ENCODE assay signal across 11 cellular contexts in genomic region chr6:26598267-26598666, GRCh38. TPM values are rescaled to one million over a fixed set of nuclear protein-coding genes. Genes with fewer than 3 reads are reported as not detected.
A peak's percentile ranks its signal among the peaks of the same experiment; 100 is the strongest.
DNase-seq lines count a peak whose midpoint lies in the region; ATAC-seq and TF ChIP-seq lines count a peak whose summit lies in the region.
"Had no signal": no experiment of that assay in that cellular context is flagged by ENCODE, and none has a peak within 500 bp of the region (broad histone marks: within the 10 kb centered on the region; RNA-seq: fewer than 3 reads in every experiment).

No MANE protein-coding gene starts in this region.

- no peak overlapping the region for H2AFZ ChIP-seq in Karpas-422 (ENCODE audit: low read length)

- DNase-seq in T-helper 1 cell (no peak), Karpas-422 (no peak), epithelial cell of proximal tubule (ENCODE audit: low read depth) (no peak), psoas muscle (no peak), T-helper 17 cell (no peak), NCI-H2029 treated with DMSO at 0.1 percent for 48 hours (lab: John Stamatoyannopoulos, UW) (no peak)
- no peak for DNase-seq in stimulated activated naive CD4-positive, alpha-beta T cell treated with Interleukin-2 at 50 U/mL for 16 hours (lab: John Stamatoyannopoulos, UW)
- DNase-seq: activated naive CD4-positive, alpha-beta T cell treated with Interleukin-2 at 50 U/mL for 16 hours; islet precursor cell had no signal

- H3K9ac ChIP-seq in Karpas-422 (ENCODE audit: low read length), result no peak overlapping the region

- H3K4me3 ChIP-seq in Karpas-422 (ENCODE audit: low read length) (peak overlapping the region; percentile 75; the same call in 1 of the 2 replicates), epithelial cell of proximal tubule (ENCODE audit: low read depth, low read length) (peak overlapping the region; percentile 100), psoas muscle (peak overlapping the region; percentile 95)

- 83 to 88% (median 87%) methylated on average over 22 of the region's 22 CpGs for WGBS in psoas muscle, 3 donors

- H3K27ac Mint-ChIP-seq in T-helper 1 cell treated with Interleukin-12 subunit alpha and Interleukin-12 subunit beta and Interleukin-4 antibody, amounts not matched to agents 30 μg/mL and 1 μg/mL, for 36 hours, result peak overlapping the region; percentile 76
- no peak overlapping the region for H3K27ac Mint-ChIP-seq in T-helper 17 cell

- ATAC-seq in psoas muscle (no peak), T-helper 17 cell (no peak)

- H3K9me3 ChIP-seq in Karpas-422 (ENCODE audit: low read length), result no peaks in the 10 kb centered on the region
- no peaks in the 10 kb centered on the region for H3K9me3 ChIP-seq in psoas muscle
- H3K9me3 ChIP-seq in T-helper 17 cell (ENCODE audit: control insufficient read depth, low read length, poor library complexity, severe bottlenecking), result no peaks in the 10 kb centered on the region

- H3K36me3 ChIP-seq in Karpas-422 (ENCODE audit: insufficient read depth, low read length) (peaks cover 17% of the 10 kb centered on the region; the same call in 1 of the 2 replicates), psoas muscle (ENCODE audit: insufficient read depth in 1 of 2, low read depth in 1 of 2) (peaks cover 7 to 25% of the 10 kb centered on the region in 2 donors)

- H3K27me3 ChIP-seq in Karpas-422 (ENCODE audit: low read length) (no peaks in the 10 kb centered on the region), psoas muscle (ENCODE audit: insufficient read depth in 3 of 3, low read length in 2 of 3) (peaks cover 0 to 7% (median 0%) of the 10 kb centered on the region in 3 donors)

- intact Hi-C loops in psoas muscle (cut with DNase I), result no loop called here

- H3K9me2 ChIP-seq in Karpas-422 (replicated peaks; ENCODE audit: insufficient read depth, low read length), result no peaks in the 10 kb centered on the region

- peaks cover 14% of the 10 kb centered on the region for H3K27me3 Mint-ChIP-seq in T-helper 1 cell treated with Interleukin-12 subunit alpha and Interleukin-12 subunit beta and Interleukin-4 antibody, amounts not matched to agents 30 μg/mL and 1 μg/mL, for 36 hours (ENCODE audit: low read depth)
- H3K27me3 Mint-ChIP-seq in T-helper 17 cell, result peaks cover 16% of the 10 kb centered on the region

- H4K20me1 ChIP-seq in Karpas-422 (ENCODE audit: insufficient read depth, low read depth, low read length), result peaks cover 8% of the 10 kb centered on the region; the same call in 1 of the 2 replicates

- no peaks in the 10 kb centered on the region for H3K9me3 Mint-ChIP-seq in T-helper 1 cell treated with Interleukin-12 subunit alpha and Interleukin-12 subunit beta and Interleukin-4 antibody, amounts not matched to agents 30 μg/mL and 1 μg/mL, for 36 hours
- H3K9me3 Mint-ChIP-seq: neural crest cell had no signal

- H3K4me1 Mint-ChIP-seq in T-helper 1 cell treated with Interleukin-12 subunit alpha and Interleukin-12 subunit beta and Interleukin-4 antibody, amounts not matched to agents 30 μg/mL and 1 μg/mL, for 36 hours (ENCODE audit: low read depth), result peaks cover 22% of the 10 kb centered on the region
- peaks cover 8% of the 10 kb centered on the region for H3K4me1 Mint-ChIP-seq in T-helper 17 cell

- H3K27ac ChIP-seq in Karpas-422 (ENCODE audit: low read length), result no peak overlapping the region
- no peak overlapping the region for H3K27ac ChIP-seq in psoas muscle

- H3K4me1 ChIP-seq in Karpas-422 (ENCODE audit: low read length) (peaks cover 17% of the 10 kb centered on the region), psoas muscle (peaks cover 13% of the 10 kb centered on the region)

- TF ChIP-seq CTCF in epithelial cell of proximal tubule (conservative IDR thresholded peaks at IDR 0.05; ENCODE audit: low read depth, low read length) (no peak), psoas muscle (IDR thresholded peaks at IDR 0.05) (no peak)

- H3K4me2 ChIP-seq in Karpas-422 (ENCODE audit: low read depth, low read length, poor library complexity, severe bottlenecking), result peak overlapping the region; percentile 99

- peaks cover 20% of the 10 kb centered on the region for H3K79me2 ChIP-seq in Karpas-422 (ENCODE audit: low read length)

- no peak overlapping the region for H3K4me3 Mint-ChIP-seq in T-helper 1 cell treated with Interleukin-12 subunit alpha and Interleukin-12 subunit beta and Interleukin-4 antibody, amounts not matched to agents 30 μg/mL and 1 μg/mL, for 36 hours
- no peak overlapping the region for H3K4me3 Mint-ChIP-seq in T-helper 17 cell
- H3K4me3 Mint-ChIP-seq: neural crest cell had no signal

- H3K36me3 Mint-ChIP-seq in T-helper 1 cell treated with Interleukin-12 subunit alpha and Interleukin-12 subunit beta and Interleukin-4 antibody, amounts not matched to agents 30 μg/mL and 1 μg/mL, for 36 hours (ENCODE audit: low read depth), result peaks cover 18% of the 10 kb centered on the region
- H3K36me3 Mint-ChIP-seq in T-helper 17 cell (ENCODE audit: low read depth), result peaks cover 2% of the 10 kb centered on the region

RNA-seq across cellular contexts. Expression of gene ABT1, which starts 1.5 kb away (rescaled TPM):
- total RNA-seq in Karpas-422 (2014; rRNA removed; shearing (Covaris generic); ENCODE audit: low replicate concordance), result 22.7 and 23.7 TPM in 2 replicates
- total RNA-seq in epithelial cell of proximal tubule (15.7 and 23.7 TPM in 2 replicates), psoas muscle (10 to 100 TPM in 1 of 4 donors, 1 to 10 TPM in 3; 6.2 to 11.8 (median 9.6) TPM), T-helper 17 cell (10 to 100 TPM; 25.0 to 28.4 TPM)
- polyA plus RNA-seq in psoas muscle, result 10 to 100 TPM; 10.3 to 18.4 (median 13.6) TPM
